Comparison of ENCODE assay signal across 27 cellular contexts in the genomic region with DNA sequence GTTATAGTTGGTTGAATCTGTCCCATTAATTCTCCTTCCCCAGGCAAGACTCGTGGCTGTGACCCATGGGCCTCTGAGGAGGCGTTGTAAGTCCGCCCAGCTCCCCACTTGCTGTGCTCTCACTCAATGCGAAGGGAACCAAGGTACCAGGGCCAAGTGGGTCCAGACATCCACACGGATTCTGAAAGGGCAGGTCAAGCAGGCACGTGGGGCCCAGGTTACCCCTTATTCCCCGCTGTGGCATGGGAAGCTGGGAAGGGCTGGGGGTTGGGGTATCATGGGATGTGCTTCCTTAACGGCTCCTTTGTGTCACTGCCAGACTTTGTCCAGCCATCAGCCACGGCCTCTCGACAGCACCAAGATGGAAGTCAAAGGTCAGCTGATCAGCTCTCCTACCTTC.
"Had no signal": no experiment of that assay in that cellular context is flagged by ENCODE, and none has a peak within 500 bp of the region (broad histone marks: within the 10 kb centered on the region; RNA-seq: fewer than 3 reads in every experiment).

No MANE protein-coding gene starts in this region.

- H3K4me1 Mint-ChIP-seq: activated CD4-positive, alpha-beta T cell treated with anti-CD3 and anti-CD28 coated beads, Interleukin-2, amount 10 ng/mL, durations not matched to agents 24 days and 14 days; endodermal cell had no signal

- H3K4me3 Mint-ChIP-seq: activated CD4-positive, alpha-beta memory T cell treated with anti-CD3 and anti-CD28 coated beads for 36 hours; activated CD4-positive, alpha-beta T cell treated with anti-CD3 and anti-CD28 coated beads for 36 hours; activated CD4-positive, alpha-beta T cell treated with anti-CD3 and anti-CD28 coated beads, Interleukin-2, amount 10 ng/mL, durations not matched to agents 24 days and 14 days; activated CD8-positive, alpha-beta memory T cell treated with anti-CD3 and anti-CD28 coated beads, Interleukin-2, amount 10 ng/mL, durations not matched to agents 7 days and 5 days; activated CD8-positive, alpha-beta T cell treated with anti-CD3 and anti-CD28 coated beads, Interleukin-2, amount 10 ng/mL, durations not matched to agents 7 days and 5 days; activated naive CD4-positive, alpha-beta T cell treated with anti-CD3 and anti-CD28 coated beads for 36 hours; activated naive CD4-positive, alpha-beta T cell treated with anti-CD3 and anti-CD28 coated beads, Interleukin-2, amount 50 U/mL, for 24 hours; activated naive CD8-positive, alpha-beta T cell treated with anti-CD3 and anti-CD28 coated beads for 36 hours; activated naive CD8-positive, alpha-beta T cell treated with anti-CD3 and anti-CD28 coated beads, Interleukin-2, amount 50 U/mL, for 24 hours; activated T-helper 1 cell treated with anti-CD3 and anti-CD28 coated beads, Interleukin-12 subunit alpha, Interleukin-12 subunit beta, Interleukin-2, Interleukin-4 antibody, amounts not matched to agents 30 ng/mL and 10 ng/mL and 1 ng/mL, durations not matched to agents 14 hours and 24 hours and 36 hours; endodermal cell had no signal

- H3K36me3 ChIP-seq: adrenal gland had no signal

- DNase-seq: activated CD4-positive, alpha-beta memory T cell treated with anti-CD3 and anti-CD28 coated beads for 36 hours; activated CD4-positive, alpha-beta T cell treated with anti-CD3 and anti-CD28 coated beads for 36 hours; activated CD4-positive, alpha-beta T cell treated with anti-CD3 and anti-CD28 coated beads, Interleukin-2, amount 10 ng/mL, durations not matched to agents 24 days and 14 days; activated CD4-positive, CD25-positive, alpha-beta regulatory T cell; activated CD4-positive, CD25-positive, alpha-beta regulatory T cell treated with anti-CD3 and anti-CD28 coated beads, Interleukin-2, amount 50 U/mL, for 72 hours; activated CD8-positive, alpha-beta memory T cell treated with anti-CD3 and anti-CD28 coated beads, Interleukin-2, amount 10 ng/mL, durations not matched to agents 7 days and 5 days; activated CD8-positive, alpha-beta memory T cell treated with anti-CD3 and anti-CD28 coated beads, Interleukin-2, amount 50 U/mL, for 4 hours; activated CD8-positive, alpha-beta T cell treated with anti-CD3 and anti-CD28 coated beads, Interleukin-2, amount 10 ng/mL, durations not matched to agents 7 days and 5 days; activated effector memory CD4-positive, alpha-beta T cell treated with anti-CD3 and anti-CD28 coated beads, Interleukin-2, amount 50 U/mL, for 16 hours; activated naive CD4-positive, alpha-beta T cell treated with anti-CD3 and anti-CD28 coated beads for 36 hours; activated naive CD8-positive, alpha-beta T cell treated with anti-CD3 and anti-CD28 coated beads for 36 hours; activated naive CD8-positive, alpha-beta T cell treated with anti-CD3 and anti-CD28 coated beads, Interleukin-2, amount 50 U/mL, for 24 hours; activated T-cell treated with anti-CD3 and anti-CD28 coated beads, Interleukin-2, amount 50 U/mL, for 1 hour; activated T-cell treated with anti-CD3 and anti-CD28 coated beads, Interleukin-2, amount 50 U/mL, for 48 hours; adrenal gland; amygdala; aorta; body of pancreas; caudate nucleus; effector CD8-positive, alpha-beta T cell; endodermal cell; foreskin fibroblast; head of caudate nucleus had no signal

- H3K27me3 ChIP-seq: adrenal gland, body of pancreas had no signal

- H3K4me3 ChIP-seq: adrenal gland, body of pancreas had no signal

- H3K9me3 ChIP-seq: adrenal gland, body of pancreas had no signal

- H3K4me1 ChIP-seq: adrenal gland had no signal

- H3K27me3 Mint-ChIP-seq: activated CD4-positive, alpha-beta memory T cell treated with anti-CD3 and anti-CD28 coated beads for 36 hours; activated CD4-positive, alpha-beta T cell treated with anti-CD3 and anti-CD28 coated beads for 36 hours; activated CD4-positive, alpha-beta T cell treated with anti-CD3 and anti-CD28 coated beads, Interleukin-2, amount 10 ng/mL, durations not matched to agents 24 days and 14 days; activated CD8-positive, alpha-beta memory T cell treated with anti-CD3 and anti-CD28 coated beads, Interleukin-2, amount 10 ng/mL, durations not matched to agents 7 days and 5 days; activated naive CD4-positive, alpha-beta T cell treated with anti-CD3 and anti-CD28 coated beads, Interleukin-2, amount 50 U/mL, for 24 hours; activated naive CD8-positive, alpha-beta T cell treated with anti-CD3 and anti-CD28 coated beads for 36 hours; activated naive CD8-positive, alpha-beta T cell treated with anti-CD3 and anti-CD28 coated beads, Interleukin-2, amount 50 U/mL, for 24 hours had no signal

- H3K9me3 Mint-ChIP-seq: activated CD4-positive, alpha-beta memory T cell treated with anti-CD3 and anti-CD28 coated beads for 36 hours; activated CD4-positive, alpha-beta T cell treated with anti-CD3 and anti-CD28 coated beads, Interleukin-2, amount 10 ng/mL, durations not matched to agents 24 days and 14 days; activated naive CD4-positive, alpha-beta T cell treated with anti-CD3 and anti-CD28 coated beads for 36 hours; activated naive CD4-positive, alpha-beta T cell treated with anti-CD3 and anti-CD28 coated beads, Interleukin-2, amount 50 U/mL, for 24 hours; activated naive CD8-positive, alpha-beta T cell treated with anti-CD3 and anti-CD28 coated beads for 36 hours; activated naive CD8-positive, alpha-beta T cell treated with anti-CD3 and anti-CD28 coated beads, Interleukin-2, amount 50 U/mL, for 24 hours; activated T-helper 1 cell treated with anti-CD3 and anti-CD28 coated beads, Interleukin-12 subunit alpha, Interleukin-12 subunit beta, Interleukin-2, Interleukin-4 antibody, amounts not matched to agents 30 ng/mL and 10 ng/mL and 1 ng/mL, durations not matched to agents 14 hours and 24 hours and 36 hours; activated T-helper 2 cell treated with anti-CD3 and anti-CD28 coated beads, Interferon-gamma antibody, Interleukin-2, Interleukin-4, amounts not matched to agents 10 μg/mL and 5 μg/mL and 100 μg/mL, durations not matched to agents 14 hours and 24 hours and 36 hours had no signal

- H3K27ac ChIP-seq: adrenal gland, body of pancreas had no signal

- ATAC-seq: activated CD4-positive, alpha-beta T cell treated with anti-CD3 and anti-CD28 coated beads for 36 hours; activated CD8-positive, alpha-beta memory T cell treated with anti-CD3 and anti-CD28 coated beads, Interleukin-2, amount 10 ng/mL, durations not matched to agents 7 days and 5 days; activated CD8-positive, alpha-beta T cell treated with anti-CD3 and anti-CD28 coated beads, Interleukin-2, amount 10 ng/mL, durations not matched to agents 7 days and 5 days; activated naive CD8-positive, alpha-beta T cell treated with anti-CD3 and anti-CD28 coated beads, Interleukin-2, amount 50 U/mL, for 24 hours; body of pancreas; esophagus mucosa had no signal

- H3K36me3 Mint-ChIP-seq: activated CD4-positive, alpha-beta memory T cell treated with anti-CD3 and anti-CD28 coated beads for 36 hours; activated CD8-positive, alpha-beta memory T cell treated with anti-CD3 and anti-CD28 coated beads, Interleukin-2, amount 10 ng/mL, durations not matched to agents 7 days and 5 days; activated naive CD4-positive, alpha-beta T cell treated with anti-CD3 and anti-CD28 coated beads, Interleukin-2, amount 50 U/mL, for 24 hours; activated naive CD8-positive, alpha-beta T cell treated with anti-CD3 and anti-CD28 coated beads for 36 hours had no signal

- H3K27ac Mint-ChIP-seq: activated CD4-positive, alpha-beta memory T cell treated with anti-CD3 and anti-CD28 coated beads for 36 hours; activated CD4-positive, alpha-beta T cell treated with anti-CD3 and anti-CD28 coated beads for 36 hours; activated CD4-positive, alpha-beta T cell treated with anti-CD3 and anti-CD28 coated beads, Interleukin-2, amount 10 ng/mL, durations not matched to agents 24 days and 14 days; activated CD8-positive, alpha-beta memory T cell treated with anti-CD3 and anti-CD28 coated beads, Interleukin-2, amount 10 ng/mL, durations not matched to agents 7 days and 5 days; activated CD8-positive, alpha-beta T cell treated with anti-CD3 and anti-CD28 coated beads, Interleukin-2, amount 10 ng/mL, durations not matched to agents 7 days and 5 days; activated naive CD4-positive, alpha-beta T cell treated with anti-CD3 and anti-CD28 coated beads for 36 hours; activated naive CD4-positive, alpha-beta T cell treated with anti-CD3 and anti-CD28 coated beads, Interleukin-2, amount 50 U/mL, for 24 hours; activated naive CD8-positive, alpha-beta T cell treated with anti-CD3 and anti-CD28 coated beads, Interleukin-2, amount 50 U/mL, for 24 hours; activated T-helper 1 cell treated with anti-CD3 and anti-CD28 coated beads, Interleukin-12 subunit alpha, Interleukin-12 subunit beta, Interleukin-2, Interleukin-4 antibody, amounts not matched to agents 30 ng/mL and 10 ng/mL and 1 ng/mL, durations not matched to agents 14 hours and 24 hours and 36 hours; activated T-helper 2 cell treated with anti-CD3 and anti-CD28 coated beads, Interferon-gamma antibody, Interleukin-2, Interleukin-4, amounts not matched to agents 10 μg/mL and 5 μg/mL and 100 μg/mL, durations not matched to agents 14 hours and 24 hours and 36 hours; endodermal cell had no signal
